In genomic region chr15:43529587-43530345, GRCh38 we compare ENCODE assay signal across 19 cellular contexts. TPM values are rescaled to one million over a fixed set of nuclear protein-coding genes. Genes with fewer than 3 reads are reported as not detected.
DNase-seq lines count a peak whose midpoint lies in the region; ATAC-seq and TF ChIP-seq lines count a peak whose summit lies in the region.
"Had no signal": no experiment of that assay in that cellular context is flagged by ENCODE, and none has a peak within 500 bp of the region (broad histone marks: within the 10 kb centered on the region; RNA-seq: fewer than 3 reads in every experiment).

No MANE protein-coding gene starts in this region.

- H3K4me3 ChIP-seq in mesenchymal stem cell (ENCODE audit: insufficient read depth in 1 of 2, low read depth in 1 of 2, low read length in 2 of 2) = no peak overlapping the region

- no peak overlapping the region for H3K23ac ChIP-seq in mesenchymal stem cell (ENCODE audit: low read length in 2 of 2)

- H2BK12ac ChIP-seq in mesenchymal stem cell (ENCODE audit: low read length in 2 of 2) = no peak overlapping the region

- TF ChIP-seq CTCF in brain (conservative IDR thresholded peaks at IDR 0.05) = no peak

- H3K27me3 Mint-ChIP-seq in activated naive CD4-positive, alpha-beta T cell treated with anti-CD3 and anti-CD28 coated beads for 36 hours (ENCODE audit: low read depth) = no peaks in the 10 kb centered on the region
- no peaks in the 10 kb centered on the region for H3K27me3 Mint-ChIP-seq in brain
- H3K27me3 Mint-ChIP-seq: B cell; CD4-positive, CD25-positive, alpha-beta regulatory T cell had no signal

- peaks cover 7% of the 10 kb centered on the region for H3K4me1 Mint-ChIP-seq in activated naive CD4-positive, alpha-beta T cell treated with anti-CD3 and anti-CD28 coated beads for 36 hours (ENCODE audit: low read depth)
- peaks cover 16% of the 10 kb centered on the region for H3K4me1 Mint-ChIP-seq in brain
- H3K4me1 Mint-ChIP-seq: B cell had no signal

- peak in 1 of 2 donors; percentile 28 for ATAC-seq in activated naive CD4-positive, alpha-beta T cell treated with anti-CD3 and anti-CD28 coated beads, Interleukin-2, amount 50 U/mL, for 72 hours
- ATAC-seq in HG03342 (IDR thresholded peaks at IDR 0.05; ENCODE audit: unreplicated experiment) = no peak

- no peak overlapping the region for H3K4me3 Mint-ChIP-seq in activated naive CD4-positive, alpha-beta T cell treated with anti-CD3 and anti-CD28 coated beads for 36 hours
- H3K4me3 Mint-ChIP-seq in brain = no peak overlapping the region
- H3K4me3 Mint-ChIP-seq: B cell; CD4-positive, CD25-positive, alpha-beta regulatory T cell had no signal

- no peak overlapping the region for H3K4ac ChIP-seq in mesenchymal stem cell (ENCODE audit: low read depth in 1 of 2, low read length in 2 of 2)

- intact Hi-C loops in activated naive CD4-positive, alpha-beta T cell treated with anti-CD3 and anti-CD28 coated beads for 36 hours (cut with micrococcal nuclease) = no loop called here

- no peak overlapping the region for H2AFZ ChIP-seq in mesenchymal stem cell (ENCODE audit: low read depth, low read length)

- no peak overlapping the region for H2BK120ac ChIP-seq in mesenchymal stem cell (ENCODE audit: low read depth, low read length)

- H3K4me1 ChIP-seq in mesenchymal stem cell (ENCODE audit: control insufficient read depth, insufficient read depth, low read depth, low read length) = peaks cover 18% of the 10 kb centered on the region

- no peak for DNase-seq in activated naive CD4-positive, alpha-beta T cell treated with anti-CD3 and anti-CD28 coated beads, Interleukin-2, amount 50 U/mL, for 72 hours (ENCODE audit: low spot score in 2 of 2)
- DNase-seq in activated naive CD4-positive, alpha-beta T cell treated with anti-CD3 and anti-CD28 coated beads for 36 hours = no peak
- no peak for DNase-seq in mesenchymal stem cell
- no peak for DNase-seq in C1 segment of cervical spinal cord (lab: John Stamatoyannopoulos, UW)
- no peak for DNase-seq in D341Med (ENCODE audit: low spot score)
- DNase-seq in OCI-M2 (lab: John Stamatoyannopoulos, UW; ENCODE audit: unreplicated experiment) = no peak
- DNase-seq: CD4-positive, CD25-positive, alpha-beta regulatory T cell; COR-L47; DMS153; IMR-90; NCI-H1048; NCI-H1436; NCI-H2029; NCI-H345; NCI-H524 treated with DMSO at 0.1 percent for 48 hours had no signal

- 95% methylated on average over 10 of the region's 12 CpGs for WGBS in mesenchymal stem cell

- H3K27me3 ChIP-seq in mesenchymal stem cell (ENCODE audit: control insufficient read depth in 1 of 2, insufficient read depth in 1 of 2, low read length in 2 of 2) = no peaks in the 10 kb centered on the region

- H2BK5ac ChIP-seq in mesenchymal stem cell (ENCODE audit: low read depth, low read length, poor library complexity, severe bottlenecking) = no peak overlapping the region

- H3K4me2 ChIP-seq in mesenchymal stem cell (ENCODE audit: low read length, poor library complexity, severe bottlenecking) = no peak overlapping the region

- no peak overlapping the region for H2AK5ac ChIP-seq in mesenchymal stem cell (ENCODE audit: low read length, severe bottlenecking)

- H4K8ac ChIP-seq in mesenchymal stem cell (ENCODE audit: low read length) = no peak overlapping the region

- H3K14ac ChIP-seq in mesenchymal stem cell (ENCODE audit: low read length in 2 of 2) = no peak overlapping the region

- no peak overlapping the region for H4K91ac ChIP-seq in mesenchymal stem cell (ENCODE audit: low read length)

- no peaks in the 10 kb centered on the region for H3K79me1 ChIP-seq in mesenchymal stem cell (replicated peaks; ENCODE audit: low read length, poor library complexity, severe bottlenecking)

- no peaks in the 10 kb centered on the region for H3K36me3 Mint-ChIP-seq in activated naive CD4-positive, alpha-beta T cell treated with anti-CD3 and anti-CD28 coated beads, Interleukin-2, amount 50 U/mL, for 72 hours
- H3K36me3 Mint-ChIP-seq in activated naive CD4-positive, alpha-beta T cell treated with anti-CD3 and anti-CD28 coated beads for 36 hours (ENCODE audit: low read depth) = no peaks in the 10 kb centered on the region
- peaks cover 67% of the 10 kb centered on the region for H3K36me3 Mint-ChIP-seq in brain
- H3K36me3 Mint-ChIP-seq: CD4-positive, CD25-positive, alpha-beta regulatory T cell had no signal

- peak overlapping the region; percentile 17 to 41 for H3K27ac Mint-ChIP-seq in activated naive CD4-positive, alpha-beta T cell treated with anti-CD3 and anti-CD28 coated beads, Interleukin-2, amount 50 U/mL, for 72 hours
- H3K27ac Mint-ChIP-seq in activated naive CD4-positive, alpha-beta T cell treated with anti-CD3 and anti-CD28 coated beads for 36 hours = no peak overlapping the region
- peak overlapping the region in 3 of 5 experiments; percentile 12 to 84 (median 66) for H3K27ac Mint-ChIP-seq in brain
- H3K27ac Mint-ChIP-seq: B cell had no signal

- H2BK15ac ChIP-seq in mesenchymal stem cell (ENCODE audit: low read depth, poor library complexity, severe bottlenecking) = no peak overlapping the region

- no peak overlapping the region for H3K27ac ChIP-seq in mesenchymal stem cell (ENCODE audit: low read length, poor library complexity, severe bottlenecking)
- H3K27ac ChIP-seq: 22Rv1 had no signal

- H3K9ac ChIP-seq in mesenchymal stem cell (ENCODE audit: low read length) = peak overlapping the region; percentile 1

- H3K36me3 ChIP-seq in mesenchymal stem cell (ENCODE audit: control insufficient read depth in 1 of 2, insufficient read depth in 2 of 2, low read depth in 1 of 2, low read length in 2 of 2) = peaks cover 46 to 66% of the 10 kb centered on the region in 2 experiments

- no peaks in the 10 kb centered on the region for H3K9me3 ChIP-seq in mesenchymal stem cell (ENCODE audit: control insufficient read depth, low read length)

- H3K18ac ChIP-seq in mesenchymal stem cell (ENCODE audit: low read depth in 1 of 2, low read length in 2 of 2) = no peak overlapping the region

- CTCF ChIA-PET in activated naive CD4-positive, alpha-beta T cell treated with anti-CD3 and anti-CD28 coated beads for 36 hours (lab: Charles Lee) = interaction anchor here (0.9 kb wide), 1 partner anchor 17 kb away, joined by 3 read pairs; no protein-coding TSS in a partner anchor

- H3K9me3 Mint-ChIP-seq in activated naive CD4-positive, alpha-beta T cell treated with anti-CD3 and anti-CD28 coated beads, Interleukin-2, amount 50 U/mL, for 72 hours = no peaks in the 10 kb centered on the region
- H3K9me3 Mint-ChIP-seq in activated naive CD4-positive, alpha-beta T cell treated with anti-CD3 and anti-CD28 coated beads for 36 hours = no peaks in the 10 kb centered on the region
- peaks cover 0 to 14% (median 7%) of the 10 kb centered on the region in 5 experiments for H3K9me3 Mint-ChIP-seq in brain
- H3K9me3 Mint-ChIP-seq: CD4-positive, CD25-positive, alpha-beta regulatory T cell had no signal

RNA-seq across cellular contexts. Expression of gene MAP1A, which starts 12.4 kb away (rescaled TPM):
- 1 to 10 TPM in 1 of 2 donors, under 1 TPM in 1; 0.84 to 1.4 TPM for total RNA-seq in activated naive CD4-positive, alpha-beta T cell treated with anti-CD3 and anti-CD28 coated beads, Interleukin-2, amount 50 U/mL, for 72 hours
- total RNA-seq in activated naive CD4-positive, alpha-beta T cell treated with anti-CD3 and anti-CD28 coated beads for 36 hours = 1 to 10 TPM; 1.2 to 1.4 TPM
- 107 TPM for polyA plus RNA-seq in brain (ENCODE audit: insufficient read depth, low read depth, low replicate concordance)
- 40.8 TPM for polyA plus RNA-seq in mesenchymal stem cell (2013, experiment 1 of 2)
- polyA plus RNA-seq in mesenchymal stem cell (2013, experiment 2 of 2) = 38.2 TPM

RNA-seq across cellular contexts. Expression of gene TP53BP1, which starts 36.8 kb away (rescaled TPM):
- 10 to 100 TPM; 24.0 to 35.9 TPM for total RNA-seq in activated naive CD4-positive, alpha-beta T cell treated with anti-CD3 and anti-CD28 coated beads, Interleukin-2, amount 50 U/mL, for 72 hours
- 10 to 100 TPM; 18.9 to 22.3 TPM for total RNA-seq in activated naive CD4-positive, alpha-beta T cell treated with anti-CD3 and anti-CD28 coated beads for 36 hours
- polyA plus RNA-seq in brain (ENCODE audit: insufficient read depth, low read depth, low replicate concordance) = 22.8 TPM
- 25.7 TPM for polyA plus RNA-seq in mesenchymal stem cell (2013, experiment 1 of 2)
- polyA plus RNA-seq in mesenchymal stem cell (2013, experiment 2 of 2) = 21.9 TPM
